In genomic region chr15:40470423-40471104, GRCh38 we compare ENCODE assay signal across 1 cellular context.
TF ChIP-seq lines count a peak whose summit lies in the region.

Gene CHST14 (plus strand): TSS chr15:40470984. CDS start chr15:40471214, 230 bp downstream.

TF ChIP-seq in WTC11, 78 proteins besides CTCF, POLR2A, EP300 and RAD21 (continued from another document):
- peak; percentile 49; the same call in 1 of the 2 replicates for TF ChIP-seq ARID4B (CRISPR knock-in tag; IDR thresholded peaks at IDR 0.05; ENCODE audit: borderline replicate concordance)
TF ChIP-seq in WTC11: peak in this region for 7.
